Comparison of ENCODE assay signal across 10 cellular contexts in the genomic region with DNA sequence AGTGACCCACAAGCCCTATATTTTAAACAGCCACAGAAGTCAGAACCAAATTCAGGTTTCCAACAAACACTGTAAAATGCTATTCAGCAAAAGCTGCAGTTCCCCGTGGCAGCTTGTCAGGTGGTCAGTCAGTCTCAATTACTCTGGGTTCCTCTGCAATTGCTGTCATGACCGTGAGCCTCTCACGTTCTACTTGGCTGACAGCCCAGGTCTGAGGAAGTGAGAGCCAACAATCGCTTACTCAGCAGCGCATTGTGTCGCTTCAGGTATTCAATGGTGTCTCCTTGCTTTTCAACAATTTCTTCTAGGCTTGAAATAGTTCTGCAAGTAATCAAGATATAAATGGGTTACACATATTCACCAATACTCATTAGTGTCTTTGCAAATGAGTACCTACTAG. TPM values are rescaled to one million over a fixed set of nuclear protein-coding genes. Genes with fewer than 3 reads are reported as not detected.
A peak's percentile ranks its signal among the peaks of the same experiment; 100 is the strongest.
DNase-seq lines count a peak whose midpoint lies in the region; ATAC-seq, FAIRE-seq and TF ChIP-seq lines count a peak whose summit lies in the region.
"Had no signal": no experiment of that assay in that cellular context is flagged by ENCODE, and none has a peak within 500 bp of the region (broad histone marks: within the 10 kb centered on the region; RNA-seq: fewer than 3 reads in every experiment).

No MANE protein-coding gene starts in this region.

- no peak overlapping the region for H3K18ac ChIP-seq in H1 (ENCODE audit: extremely low read depth, low read length)

- no peaks in the 10 kb centered on the region for H3K79me2 ChIP-seq in H1 (ENCODE audit: control insufficient read depth in 1 of 2, insufficient read depth in 2 of 2, low read length in 2 of 2)

- TF ChIP-seq CTCF in H1 (IDR thresholded peaks at IDR 0.05; ENCODE audit: control extremely low read depth in 1 of 3, insufficient read depth in 1 of 3, low read depth in 1 of 3, low read length in 3 of 3) (no peak), GM10248 (IDR thresholded peaks at IDR 0.05; ENCODE audit: control extremely low read depth, extremely low read depth, low read depth, missing control alignments) (no peak)

- H3K56ac ChIP-seq in H1 (replicated peaks; ENCODE audit: insufficient read length, low read depth, low read length) = no peak overlapping the region

- peaks cover 3 to 8% (median 4%) of the 10 kb centered on the region in 4 experiments; a peak in 4 of 8 replicates for H3K36me3 ChIP-seq in H1 (ENCODE audit: control insufficient read depth in 2 of 4, insufficient read depth in 4 of 4, low read length in 3 of 4)

- no peak overlapping the region for H3K9ac ChIP-seq in H1 (replicated peaks in 1 of 4; ENCODE audit: extremely low read depth in 1 of 4, low read depth in 3 of 4, low read length in 3 of 4)

- no peak overlapping the region for H2AK5ac ChIP-seq in H1 (ENCODE audit: low read depth, low read length)

- no peaks in the 10 kb centered on the region for H4K20me1 ChIP-seq in H1 (replicated peaks in 1 of 2; ENCODE audit: control insufficient read depth in 1 of 2, insufficient read depth in 2 of 2, low read length in 2 of 2)

- DNase-seq in NCI-H2196 treated with DMSO at 0.1 percent for 48 hours (lab: John Stamatoyannopoulos, UW; ENCODE audit: unreplicated experiment) = peak; percentile 13
- no peak for DNase-seq in H1 (ENCODE audit: low read depth in 1 of 2, low spot score in 2 of 2)
- DNase-seq in non-pigmented ciliary epithelial cell (ENCODE audit: low read depth) = peak; percentile 8
- DNase-seq in retina = no peak
- DNase-seq in GM10248 (ENCODE audit: extremely low spot score) = no peak
- DNase-seq in KG1 (lab: John Stamatoyannopoulos, UW) = no peak
- no peak for DNase-seq in SW 1271 (lab: John Stamatoyannopoulos, UW)
- DNase-seq: activated naive CD8-positive, alpha-beta T cell treated with anti-CD3 and anti-CD28 coated beads, Interleukin-2, amount 10 ng/mL, durations not matched to agents 7 days and 5 days had no signal

- ATAC-seq in HG02885 (IDR thresholded peaks at IDR 0.05; ENCODE audit: poor library complexity, unreplicated experiment) = peak; percentile 92

- no peak overlapping the region for H2AFZ ChIP-seq in H1 (ENCODE audit: low read length)

- no peak overlapping the region for H2BK15ac ChIP-seq in H1 (ENCODE audit: low read length)

- H2BK20ac ChIP-seq in H1 (ENCODE audit: low read length) = no peak overlapping the region

- no peak overlapping the region for H4K91ac ChIP-seq in H1 (replicated peaks; ENCODE audit: insufficient read length, low read length)

- no peak overlapping the region for H3K4me2 ChIP-seq in H1 (ENCODE audit: insufficient read depth in 1 of 2, low read depth in 2 of 2, low read length in 2 of 2)

- no peaks in the 10 kb centered on the region for H3K27me3 ChIP-seq in H1 (replicated peaks in 1 of 4; ENCODE audit: control insufficient read depth in 3 of 4, extremely low read depth in 1 of 4, insufficient read depth in 3 of 4, low read length in 3 of 4)

- H3K4me3 ChIP-seq in H1 (ENCODE audit: extremely low read depth in 1 of 4, insufficient read depth in 2 of 4, low read depth in 3 of 4, low read length in 4 of 4) = no peak overlapping the region

- no peak for FAIRE-seq in H1 (lab: Jason Lieb, UNC)
- FAIRE-seq: H54 had no signal

- H3K4ac ChIP-seq in H1 (replicated peaks; ENCODE audit: insufficient read length, low read depth, low read length) = no peak overlapping the region

- WGBS in H1 (ENCODE audit: extremely low coverage in 1 of 2, insufficient coverage in 1 of 2, insufficient read length in 1 of 2, insufficient replicate concordance in 2 of 2, low coverage in 1 of 2, low lambda C conversion rate in 2 of 2, missing lambda C conversion rate in 1 of 2), 2 experiments = 83% methylated on average over 6 of the region's 6 CpGs; no CpG with 5 or more reads in 1 of the 2 experiments

- TF ChIP-seq EP300 in H1 (IDR thresholded peaks at IDR 0.05; ENCODE audit: borderline replicate concordance in 1 of 2, low read depth in 2 of 2, low read length in 2 of 2) = no peak

- H4K8ac ChIP-seq in H1 (ENCODE audit: extremely low read depth, insufficient read depth, low read length) = no peak overlapping the region

- POLR2A ChIA-PET in H1 (lab: Charles Lee; ENCODE audit: partially characterized antibody) (no interaction called here), GM10248 (lab: Yijun Ruan, JAX) (no interaction called here)

- no peak for TF ChIP-seq POLR2A in H1 (IDR thresholded peaks at IDR 0.05; ENCODE audit: control extremely low read depth in 1 of 2, low read depth in 2 of 2, low read length in 2 of 2)

- CTCF ChIA-PET in H1 (lab: Charles Lee; ENCODE audit: partially characterized antibody) (interaction anchor here (0.6 kb wide), 1 partner anchor 90 kb away, joined by 3 read pairs; no protein-coding TSS in a partner anchor), GM10248 (lab: Yijun Ruan, JAX) (interaction anchor here (0.9 kb wide), 1 partner anchor 17 kb away, joined by 3 read pairs; no protein-coding TSS in a partner anchor)

- no peak overlapping the region for H4K5ac ChIP-seq in H1 (ENCODE audit: insufficient read length, low read depth, low read length)

- H2BK12ac ChIP-seq in H1 (ENCODE audit: low read depth, low read length) = no peak overlapping the region

- H3K14ac ChIP-seq in H1 (ENCODE audit: insufficient read length) = no peak overlapping the region

- no peak overlapping the region for H2BK120ac ChIP-seq in H1 (replicated peaks; ENCODE audit: low read depth, low read length)

- H3K23me2 ChIP-seq in H1 (ENCODE audit: low read depth, low read length) = no peaks in the 10 kb centered on the region

- H2BK5ac ChIP-seq in H1 (ENCODE audit: low read depth, low read length) = no peak overlapping the region

- no peak overlapping the region for H3K23ac ChIP-seq in H1 (ENCODE audit: insufficient read length)

- H3K4me1 ChIP-seq in H1 (replicated peaks in 1 of 4; ENCODE audit: control insufficient read depth in 3 of 4, insufficient read depth in 4 of 4, low read length in 3 of 4) = no peaks in the 10 kb centered on the region

- no peaks in the 10 kb centered on the region for H3K79me1 ChIP-seq in H1 (ENCODE audit: low read depth, low read length)

- no peaks in the 10 kb centered on the region for H3K9me3 ChIP-seq in H1 (ENCODE audit: insufficient read depth in 2 of 2, low read depth in 1 of 2, low read length in 1 of 2)

- H3K27ac ChIP-seq in H1 (ENCODE audit: low read depth, low read length) = no peak overlapping the region

- TF ChIP-seq RAD21 in H1 (IDR thresholded peaks at IDR 0.05 in 1 of 2, conservative IDR thresholded peaks at IDR 0.05 in 1 of 2; ENCODE audit: low read depth in 2 of 2, low read length in 2 of 2) = no peak

TF ChIP-seq in H1, 55 proteins besides CTCF, POLR2A, EP300 and RAD21:
- peak; percentile 12; the same call in 1 of the 2 replicates for TF ChIP-seq MAFK (IDR thresholded peaks at IDR 0.05; ENCODE audit: low read depth, low read length)
- TF ChIP-seq SRF (IDR thresholded peaks at IDR 0.05; ENCODE audit: low read depth, low read length) = no peak
TF ChIP-seq in H1: peak in this region for 1.

RNA-seq across cellular contexts. Expression of gene TRIM75, which starts 25.8 kb away (rescaled TPM):
- not detected in 2 replicates for total RNA-seq in H1 (2021; fragmentation: NEBNext Ultra II Directional; extraction: Animal tissue kit (Norgen Biotek cat#: 25700))
- not detected in 2 replicates for polyA plus RNA-seq in H1 (2011; rRNA removed)
- not detected for polyA plus RNA-seq in H1 (2011; cell fraction: cytosol; rRNA removed)
- not detected for polyA plus RNA-seq in H1 (2011; cell fraction: nucleus; rRNA removed)
- not detected in 4 replicates for polyA plus RNA-seq in H1 (2012, experiment 1 of 2)
- polyA plus RNA-seq in H1 (2012, experiment 2 of 2) = not detected
- not detected for polyA plus RNA-seq in H1 (2013, experiment 1 of 2)
- polyA plus RNA-seq in H1 (2013, experiment 2 of 2) = not detected
- polyA minus RNA-seq in H1 (2011; rRNA and poly(A)+ RNA removed) = not detected in 2 replicates
- not detected for polyA minus RNA-seq in H1 (2011; cell fraction: cytosol; rRNA and poly(A)+ RNA removed)
- not detected for polyA minus RNA-seq in H1 (2011; cell fraction: nucleus; rRNA and poly(A)+ RNA removed)
- total RNA-seq: activated naive CD8-positive, alpha-beta T cell treated with anti-CD3 and anti-CD28 coated beads, Interleukin-2, amount 10 ng/mL, durations not matched to agents 7 days and 5 days had no signal

RNA-seq across cellular contexts. Expression of gene TMEM192, which starts 33.2 kb away (rescaled TPM):
- 10.2 and 10.9 TPM in 2 replicates for total RNA-seq in H1 (2021; fragmentation: NEBNext Ultra II Directional; extraction: Animal tissue kit (Norgen Biotek cat#: 25700))
- 4.2 and 7.3 TPM in 2 replicates for polyA plus RNA-seq in H1 (2011; rRNA removed)
- polyA plus RNA-seq in H1 (2011; cell fraction: cytosol; rRNA removed) = 7.5 TPM
- 6.6 TPM for polyA plus RNA-seq in H1 (2011; cell fraction: nucleus; rRNA removed)
- 5.3 to 10.0 TPM (median 6.4 TPM) in 4 replicates for polyA plus RNA-seq in H1 (2012, experiment 1 of 2)
- 1.0 TPM for polyA plus RNA-seq in H1 (2012, experiment 2 of 2)
- polyA plus RNA-seq in H1 (2013, experiment 1 of 2) = 11.1 TPM
- 12.7 TPM for polyA plus RNA-seq in H1 (2013, experiment 2 of 2)
- polyA minus RNA-seq in H1 (2011; rRNA and poly(A)+ RNA removed) = 13.0 and 16.6 TPM in 2 replicates
- polyA minus RNA-seq in H1 (2011; cell fraction: cytosol; rRNA and poly(A)+ RNA removed) = 4.7 TPM
- 8.3 TPM for polyA minus RNA-seq in H1 (2011; cell fraction: nucleus; rRNA and poly(A)+ RNA removed)

RNA-seq across cellular contexts. Expression of gene TRIM60, which starts 47.7 kb away (rescaled TPM):
- total RNA-seq in H1 (2021; fragmentation: NEBNext Ultra II Directional; extraction: Animal tissue kit (Norgen Biotek cat#: 25700)) = not detected in 2 replicates
- polyA plus RNA-seq in H1 (2011; rRNA removed) = not detected in 2 replicates
- polyA plus RNA-seq in H1 (2011; cell fraction: cytosol; rRNA removed) = not detected
- not detected for polyA plus RNA-seq in H1 (2011; cell fraction: nucleus; rRNA removed)
- polyA plus RNA-seq in H1 (2012, experiment 1 of 2) = not detected in 4 replicates
- not detected for polyA plus RNA-seq in H1 (2012, experiment 2 of 2)
- polyA plus RNA-seq in H1 (2013, experiment 1 of 2) = not detected
- not detected for polyA plus RNA-seq in H1 (2013, experiment 2 of 2)
- not detected in 2 replicates for polyA minus RNA-seq in H1 (2011; rRNA and poly(A)+ RNA removed)
- polyA minus RNA-seq in H1 (2011; cell fraction: cytosol; rRNA and poly(A)+ RNA removed) = not detected
- polyA minus RNA-seq in H1 (2011; cell fraction: nucleus; rRNA and poly(A)+ RNA removed) = not detected
- total RNA-seq: activated naive CD8-positive, alpha-beta T cell treated with anti-CD3 and anti-CD28 coated beads, Interleukin-2, amount 10 ng/mL, durations not matched to agents 7 days and 5 days had no signal

Comparison
In these comparisons a context has a peak if more than half of its experiments do, and no peak if none do; other contexts are left out.
1. DNase-seq: peak in NCI-H2196 treated with DMSO at 0.1 percent for 48 hours (single experiment) and non-pigmented ciliary epithelial cell (single experiment); none in H1 (0 of 2), retina (single experiment), GM10248 (single experiment), KG1 (single experiment) and SW 1271 (0 of 2).